1 cellular context compared by ENCODE assay signal in genomic region chr1:24970926-24971530, GRCh38.
TF ChIP-seq lines count a peak whose summit lies in the region.

No MANE protein-coding gene starts in this region.

TF ChIP-seq in IMR-90, 13 proteins besides CTCF, POLR2A, EP300 and RAD21 (continued from another document):
- no peak for TF ChIP-seq CHD1 (IDR thresholded peaks at IDR 0.05; ENCODE audit: low read depth, low read length)
